Comparison of ENCODE assay signal across 27 cellular contexts in genomic region chr4:157170321-157170720, GRCh38. TPM values are rescaled to one million over a fixed set of nuclear protein-coding genes. Genes with fewer than 3 reads are reported as not detected.
"Had no signal": no experiment of that assay in that cellular context is flagged by ENCODE, and none has a peak within 500 bp of the region (broad histone marks: within the 10 kb centered on the region; RNA-seq: fewer than 3 reads in every experiment).

No MANE protein-coding gene starts in this region.

- H3K4me3 ChIP-seq: adrenal gland, ascending aorta, breast epithelium, coronary artery, esophagus muscularis mucosa, ovary, prostate gland, right atrium auricular region, uterus had no signal

- H3K27me3 Mint-ChIP-seq: activated T-helper 17 cell treated with anti-CD3 and anti-CD28 coated beads, Interleukin-2, amount 50 U/mL, for 72 hours; central memory CD8-positive, alpha-beta T cell; natural killer cell treated with Interleukin-12 subunit alpha and Interleukin-12 subunit beta and Interleukin-15 and Interleukin-18, amount 100 ng/mL, for 72 hours; stimulated activated naive CD8-positive, alpha-beta T cell treated with anti-CD3 and anti-CD28 coated beads, Interleukin-15, amount 100 ng/mL, for 72 hours had no signal

- H3K36me3 Mint-ChIP-seq: activated naive CD4-positive, alpha-beta T cell treated with anti-CD3 and anti-CD28 coated beads, Interleukin-2, amount 50 U/mL, for 72 hours; natural killer cell treated with Interleukin-12 subunit alpha and Interleukin-12 subunit beta and Interleukin-15 and Interleukin-18, amount 100 ng/mL, for 72 hours; stimulated activated effector memory CD8-positive, alpha-beta T cell treated with anti-CD3 and anti-CD28 coated beads, Interleukin-12 subunit alpha, Interleukin-12 subunit beta, amount 100 ng/mL, for 72 hours had no signal

- ATAC-seq: activated naive CD4-positive, alpha-beta T cell treated with anti-CD3 and anti-CD28 coated beads, Interleukin-2, amount 50 U/mL, for 72 hours; activated T-helper 17 cell treated with anti-CD3 and anti-CD28 coated beads, Interleukin-2, amount 50 U/mL, for 72 hours; left cardiac atrium; natural killer cell treated with Interleukin-12 subunit alpha and Interleukin-12 subunit beta and Interleukin-15 and Interleukin-18, amount 100 ng/mL, for 72 hours; stimulated activated effector memory CD8-positive, alpha-beta T cell treated with anti-CD3 and anti-CD28 coated beads, Interleukin-12 subunit alpha, Interleukin-12 subunit beta, amount 100 ng/mL, for 72 hours; stimulated activated naive CD8-positive, alpha-beta T cell treated with anti-CD3 and anti-CD28 coated beads, Interleukin-15, amount 100 ng/mL, for 72 hours had no signal

- H3K27ac Mint-ChIP-seq: activated naive CD4-positive, alpha-beta T cell treated with anti-CD3 and anti-CD28 coated beads, Interleukin-2, amount 50 U/mL, for 72 hours; activated T-helper 17 cell treated with anti-CD3 and anti-CD28 coated beads, Interleukin-2, amount 50 U/mL, for 72 hours; natural killer cell treated with Interleukin-12 subunit alpha and Interleukin-12 subunit beta and Interleukin-15 and Interleukin-18, amount 100 ng/mL, for 72 hours; stimulated activated effector memory CD8-positive, alpha-beta T cell treated with anti-CD3 and anti-CD28 coated beads, Interleukin-12 subunit alpha, Interleukin-12 subunit beta, amount 100 ng/mL, for 72 hours; stimulated activated naive CD8-positive, alpha-beta T cell treated with anti-CD3 and anti-CD28 coated beads, Interleukin-15, amount 100 ng/mL, for 72 hours had no signal

- H3K4me1 Mint-ChIP-seq: activated T-helper 17 cell treated with anti-CD3 and anti-CD28 coated beads, Interleukin-2, amount 50 U/mL, for 72 hours; central memory CD8-positive, alpha-beta T cell; stimulated activated effector memory CD8-positive, alpha-beta T cell treated with anti-CD3 and anti-CD28 coated beads, Interleukin-12 subunit alpha, Interleukin-12 subunit beta, amount 100 ng/mL, for 72 hours; stimulated activated naive CD8-positive, alpha-beta T cell treated with anti-CD3 and anti-CD28 coated beads, Interleukin-15, amount 100 ng/mL, for 72 hours had no signal

- H3K9me3 Mint-ChIP-seq: activated T-helper 17 cell treated with anti-CD3 and anti-CD28 coated beads, Interleukin-2, amount 50 U/mL, for 72 hours; stimulated activated naive CD8-positive, alpha-beta T cell treated with anti-CD3 and anti-CD28 coated beads, Interleukin-15, amount 100 ng/mL, for 72 hours had no signal

- DNase-seq: activated CD4-positive, alpha-beta T cell treated with anti-CD3 and anti-CD28 coated beads, Interleukin-2, amount 50 U/mL, for 1 hour; activated CD4-positive, CD25-positive, alpha-beta regulatory T cell treated with anti-CD3 and anti-CD28 coated beads, Interleukin-2, amount 50 U/mL, for 72 hours; activated T-cell treated with anti-CD3 and anti-CD28 coated beads, Interleukin-2, amount 50 U/mL, for 1 hour; adrenal gland; foreskin melanocyte; glutamatergic neuron; hippocampal formation; left cardiac atrium; midbrain; ovary; stimulated activated CD4-positive, alpha-beta T cell treated with anti-CD3 and anti-CD28 coated beads, Interleukin-1b, Interleukin-23, amount 100 ng/mL, for 48 hours; stimulated activated naive CD8-positive, alpha-beta T cell treated with anti-CD3 and anti-CD28 coated beads, Interleukin-15, amount 100 ng/mL, for 72 hours; trophoblast cell; uterus had no signal

- H3K4me3 Mint-ChIP-seq: activated T-helper 17 cell treated with anti-CD3 and anti-CD28 coated beads, Interleukin-2, amount 50 U/mL, for 72 hours; central memory CD8-positive, alpha-beta T cell; natural killer cell treated with Interleukin-12 subunit alpha and Interleukin-12 subunit beta and Interleukin-15 and Interleukin-18, amount 100 ng/mL, for 72 hours; stimulated activated effector memory CD8-positive, alpha-beta T cell treated with anti-CD3 and anti-CD28 coated beads, Interleukin-12 subunit alpha, Interleukin-12 subunit beta, amount 100 ng/mL, for 72 hours; stimulated activated naive CD8-positive, alpha-beta T cell treated with anti-CD3 and anti-CD28 coated beads, Interleukin-15, amount 100 ng/mL, for 72 hours had no signal

RNA-seq across cellular contexts. Expression of gene GRIA2, which starts 50.2 kb away (rescaled TPM):
- total RNA-seq: activated naive CD4-positive, alpha-beta T cell treated with anti-CD3 and anti-CD28 coated beads, Interleukin-2, amount 50 U/mL, for 72 hours; activated T-helper 17 cell treated with anti-CD3 and anti-CD28 coated beads, Interleukin-2, amount 50 U/mL, for 72 hours; left cardiac atrium; natural killer cell treated with Interleukin-12 subunit alpha and Interleukin-12 subunit beta and Interleukin-15 and Interleukin-18, amount 100 ng/mL, for 72 hours; right atrium auricular region; T-helper 2 cell treated with Interferon-gamma antibody and Interleukin-4, amounts not matched to agents 100 ng/mL and 5 ng/mL, for 36 hours had no signal
- polyA plus RNA-seq: liver had no signal
